Comparison of ENCODE assay signal across 21 cellular contexts in the genomic region with DNA sequence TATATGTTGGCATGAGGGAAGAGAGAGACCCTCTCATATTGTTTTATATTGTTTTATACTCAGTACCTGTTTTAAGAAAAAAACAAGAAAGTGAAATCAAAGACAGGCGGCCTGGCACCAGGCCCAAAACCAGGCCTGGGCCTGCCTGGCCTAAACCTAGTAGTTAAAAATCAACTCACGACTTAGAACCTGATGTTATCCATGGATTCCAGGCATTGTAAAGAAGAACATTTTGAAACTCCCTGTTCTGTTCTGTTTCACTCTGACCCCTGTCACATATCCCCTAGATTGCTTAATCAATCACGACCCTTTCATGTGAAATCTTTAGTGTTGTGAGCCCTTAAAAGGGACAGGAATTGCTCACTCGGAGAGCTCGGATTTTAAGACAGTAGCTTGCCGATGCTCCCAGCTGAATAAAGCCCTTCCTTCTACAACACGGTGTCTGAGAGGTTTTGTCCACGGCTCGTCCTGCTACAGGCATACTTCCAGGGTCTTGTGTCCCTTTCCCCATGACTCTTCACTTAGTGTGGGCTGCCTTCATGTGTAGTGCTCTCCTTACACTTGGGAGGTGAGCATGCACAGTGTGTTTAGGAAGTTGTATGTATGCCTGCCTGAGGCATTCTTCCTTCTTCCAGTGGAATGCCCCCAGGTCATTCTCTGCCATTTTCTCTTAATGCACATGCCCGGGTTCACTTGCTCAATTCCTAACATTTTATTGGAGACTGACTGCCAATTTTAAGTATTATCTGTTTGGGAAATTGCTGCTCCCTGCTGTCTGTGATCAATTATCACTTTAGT. TPM values are rescaled to one million over a fixed set of nuclear protein-coding genes. Genes with fewer than 3 reads are reported as not detected.
DNase-seq lines count a peak whose midpoint lies in the region; ATAC-seq and TF ChIP-seq lines count a peak whose summit lies in the region.
"Had no signal": no experiment of that assay in that cellular context is flagged by ENCODE, and none has a peak within 500 bp of the region (broad histone marks: within the 10 kb centered on the region; RNA-seq: fewer than 3 reads in every experiment).

No MANE protein-coding gene starts in this region.

- H3K9me3 Mint-ChIP-seq in WTC11 (peaks cover 21% of the 10 kb centered on the region), endothelial cell (ENCODE audit: unreplicated experiment) (no peaks in the 10 kb centered on the region), type B pancreatic cell (peaks cover 5% of the 10 kb centered on the region)
- peaks cover 8% of the 10 kb centered on the region for H3K9me3 Mint-ChIP-seq in activated CD8-positive, alpha-beta memory T cell treated with anti-CD3 and anti-CD28 coated beads, Interleukin-2, amount 10 ng/mL, durations not matched to agents 7 days and 5 days (ENCODE audit: low read depth)
- H3K9me3 Mint-ChIP-seq in CD8-positive, alpha-beta T cell = peaks cover 2% of the 10 kb centered on the region

- H3K27me3 Mint-ChIP-seq in WTC11 (ENCODE audit: low read depth) (no peaks in the 10 kb centered on the region), endothelial cell (ENCODE audit: unreplicated experiment) (peaks cover 2% of the 10 kb centered on the region), type B pancreatic cell (no peaks in the 10 kb centered on the region)
- no peaks in the 10 kb centered on the region for H3K27me3 Mint-ChIP-seq in activated CD8-positive, alpha-beta memory T cell treated with anti-CD3 and anti-CD28 coated beads, Interleukin-2, amount 10 ng/mL, durations not matched to agents 7 days and 5 days
- no peaks in the 10 kb centered on the region for H3K27me3 Mint-ChIP-seq in CD8-positive, alpha-beta T cell (ENCODE audit: low read depth)
- H3K27me3 Mint-ChIP-seq: CD4-positive, CD25-positive, alpha-beta regulatory T cell had no signal

- no peak for TF ChIP-seq POLR2A in right lobe of liver (IDR thresholded peaks at IDR 0.05)

- no peaks in the 10 kb centered on the region for H3K9me3 ChIP-seq in right lobe of liver
- no peaks in the 10 kb centered on the region for H3K9me3 ChIP-seq in CD8-positive, alpha-beta T cell (ENCODE audit: low read length)

- H3K27me3 ChIP-seq in right lobe of liver = no peaks in the 10 kb centered on the region
- no peaks in the 10 kb centered on the region for H3K27me3 ChIP-seq in CD8-positive, alpha-beta T cell (ENCODE audit: insufficient read depth, low read length)
- H3K27me3 ChIP-seq: BE2C had no signal

- 37% methylated on average over 8 of the region's 10 CpGs for WGBS in right lobe of liver (ENCODE audit: insufficient coverage, low coverage, low lambda C conversion rate, missing lambda C conversion rate)

- ATAC-seq in WTC11 (no peak), right lobe of liver (peak; percentile 75 to 83 (median 81))
- ATAC-seq in activated CD8-positive, alpha-beta memory T cell treated with anti-CD3 and anti-CD28 coated beads, Interleukin-2, amount 10 ng/mL, durations not matched to agents 7 days and 5 days = no peak
- ATAC-seq in CD8-positive, alpha-beta T cell = no peak
- ATAC-seq: GM12878 had no signal

- CTCF ChIA-PET in WTC11 (lab: Charles Lee) = no interaction called here
- CTCF ChIA-PET in activated CD8-positive, alpha-beta memory T cell treated with anti-CD3 and anti-CD28 coated beads, Interleukin-2, amount 10 ng/mL, durations not matched to agents 7 days and 5 days (lab: Charles Lee) = no interaction called here
- CTCF ChIA-PET in CD8-positive, alpha-beta T cell (lab: Charles Lee) = no interaction called here

- H3K4me1 ChIP-seq in right lobe of liver = peaks cover 0 to 47% (median 20%) of the 10 kb centered on the region in 4 donors
- H3K4me1 ChIP-seq in CD8-positive, alpha-beta T cell (ENCODE audit: insufficient read depth, low read length) = peaks cover 5% of the 10 kb centered on the region
- H3K4me1 ChIP-seq: BE2C had no signal

- DNase-seq in WTC11 (ENCODE audit: low spot score) (no peak), endothelial cell (ENCODE audit: low spot score) (no peak), right lobe of liver (peak in 1 of 3 donors; percentile 59), type B pancreatic cell (ENCODE audit: extremely low spot score, unreplicated experiment) (no peak), substantia nigra (lab: John Stamatoyannopoulos, UW) (no peak)
- no peak for DNase-seq in activated CD8-positive, alpha-beta memory T cell treated with anti-CD3 and anti-CD28 coated beads, Interleukin-2, amount 10 ng/mL, durations not matched to agents 7 days and 5 days
- DNase-seq in CD8-positive, alpha-beta T cell = no peak
- DNase-seq: BE2C; CD4-positive, CD25-positive, alpha-beta regulatory T cell; COR-L47; DND-41; GOT3; HCEC 1CT; IMR-90; NCI-H1105; NCI-H2029; NCI-H2227 treated with DMSO at 0.1 percent for 48 hours; NCI-H510A; NCI-H748 treated with DMSO at 0.1 percent for 48 hours had no signal

- no peak for TF ChIP-seq CTCF in WTC11 (IDR thresholded peaks at IDR 0.05)
- TF ChIP-seq CTCF in endothelial cell (IDR thresholded peaks at IDR 0.05; ENCODE audit: unreplicated experiment) = no peak
- TF ChIP-seq CTCF in right lobe of liver (IDR thresholded peaks at IDR 0.05) = no peak
- no peak for TF ChIP-seq CTCF in type B pancreatic cell (conservative IDR thresholded peaks at IDR 0.05)
- no peak for TF ChIP-seq CTCF in CD8-positive, alpha-beta T cell (IDR thresholded peaks at IDR 0.05)

- H3K36me3 Mint-ChIP-seq in WTC11 (peaks cover 43% of the 10 kb centered on the region), endothelial cell (ENCODE audit: low read depth, unreplicated experiment) (peaks cover 24% of the 10 kb centered on the region), type B pancreatic cell (peaks cover 37% of the 10 kb centered on the region)
- H3K36me3 Mint-ChIP-seq in activated CD8-positive, alpha-beta memory T cell treated with anti-CD3 and anti-CD28 coated beads, Interleukin-2, amount 10 ng/mL, durations not matched to agents 7 days and 5 days = peaks cover 43% of the 10 kb centered on the region
- H3K36me3 Mint-ChIP-seq in CD8-positive, alpha-beta T cell = peaks cover 29% of the 10 kb centered on the region

- H3K27ac Mint-ChIP-seq in WTC11 = peak overlapping the region; percentile 39
- H3K27ac Mint-ChIP-seq in endothelial cell (ENCODE audit: unreplicated experiment) = peak overlapping the region; percentile 24
- H3K27ac Mint-ChIP-seq in type B pancreatic cell = peak overlapping the region; percentile 31
- H3K27ac Mint-ChIP-seq in activated CD8-positive, alpha-beta memory T cell treated with anti-CD3 and anti-CD28 coated beads, Interleukin-2, amount 10 ng/mL, durations not matched to agents 7 days and 5 days = no peak overlapping the region
- H3K27ac Mint-ChIP-seq in CD8-positive, alpha-beta T cell = no peak overlapping the region

- H3K27ac ChIP-seq in right lobe of liver (peak overlapping the region in 2 of 3 donors; percentile 63 to 73), substantia nigra (ENCODE audit: low read depth, low read length, poor library complexity, severe bottlenecking) (no peak overlapping the region)
- no peak overlapping the region for H3K27ac ChIP-seq in CD8-positive, alpha-beta T cell (ENCODE audit: low read depth, low read length)
- H3K27ac ChIP-seq: KMS-11 had no signal

- POLR2A ChIA-PET in WTC11 (lab: Charles Lee) = interaction anchor here (0.6 kb wide), 1 partner anchor 368 kb away, joined by 14 read pairs; no protein-coding TSS in a partner anchor
- POLR2A ChIA-PET in CD8-positive, alpha-beta T cell (lab: Charles Lee) = no interaction called here

- H3K4me3 ChIP-seq in right lobe of liver = peak overlapping the region in 1 of 3 donors; percentile 17
- no peak overlapping the region for H3K4me3 ChIP-seq in CD8-positive, alpha-beta T cell (ENCODE audit: low read depth, low read length)
- H3K4me3 ChIP-seq: GM12878 had no signal

- intact Hi-C loops in right lobe of liver (cut with DNase I) = no loop called here
- intact Hi-C loops in CD8-positive, alpha-beta T cell (cut with DNase I, micrococcal nuclease) = no loop called here

- H3K4me1 Mint-ChIP-seq in WTC11 (peaks cover 49% of the 10 kb centered on the region), endothelial cell (ENCODE audit: unreplicated experiment) (peaks cover 9% of the 10 kb centered on the region), type B pancreatic cell (ENCODE audit: unreplicated experiment) (peaks cover 6% of the 10 kb centered on the region)
- H3K4me1 Mint-ChIP-seq in activated CD8-positive, alpha-beta memory T cell treated with anti-CD3 and anti-CD28 coated beads, Interleukin-2, amount 10 ng/mL, durations not matched to agents 7 days and 5 days = peaks cover 2% of the 10 kb centered on the region
- peaks cover 50% of the 10 kb centered on the region for H3K4me1 Mint-ChIP-seq in CD8-positive, alpha-beta T cell (ENCODE audit: low read depth)

- H3K36me3 ChIP-seq in right lobe of liver = no peaks in the 10 kb centered on the region
- H3K36me3 ChIP-seq in CD8-positive, alpha-beta T cell (ENCODE audit: insufficient read depth, low read length) = no peaks in the 10 kb centered on the region

- H3K4me3 Mint-ChIP-seq in WTC11 = no peak overlapping the region
- H3K4me3 Mint-ChIP-seq in endothelial cell (ENCODE audit: unreplicated experiment) = no peak overlapping the region
- no peak overlapping the region for H3K4me3 Mint-ChIP-seq in type B pancreatic cell
- no peak overlapping the region for H3K4me3 Mint-ChIP-seq in activated CD8-positive, alpha-beta memory T cell treated with anti-CD3 and anti-CD28 coated beads, Interleukin-2, amount 10 ng/mL, durations not matched to agents 7 days and 5 days
- no peak overlapping the region for H3K4me3 Mint-ChIP-seq in CD8-positive, alpha-beta T cell

TF ChIP-seq in WTC11, 78 proteins besides CTCF, POLR2A, EP300 and RAD21 (continues in another document):
- TF ChIP-seq ZNF121 (CRISPR knock-in tag; IDR thresholded peaks at IDR 0.05) = no peak
- TF ChIP-seq ZNF219 (CRISPR knock-in tag; IDR thresholded peaks at IDR 0.05; ENCODE audit: borderline replicate concordance) = no peak
- no peak for TF ChIP-seq ZSCAN18 (CRISPR knock-in tag; IDR thresholded peaks at IDR 0.05)
- no peak for TF ChIP-seq TP53 (CRISPR knock-in tag; IDR thresholded peaks at IDR 0.05)

RNA-seq across cellular contexts. Expression of gene TBCA, which starts 17.8 kb away (rescaled TPM):
- total RNA-seq in WTC11 (2021) (310 to 327 TPM (median 323 TPM) in 3 replicates), endothelial cell (ENCODE audit: unreplicated experiment) (232 TPM), right lobe of liver (100 to 1,000 TPM in 4 of 6 experiments, 10 to 100 TPM in 2; 92.1 to 165 (median 127) TPM), type B pancreatic cell (ENCODE audit: low replicate concordance) (208 and 226 TPM in 2 replicates)
- total RNA-seq in activated CD8-positive, alpha-beta memory T cell treated with anti-CD3 and anti-CD28 coated beads, Interleukin-2, amount 10 ng/mL, durations not matched to agents 7 days and 5 days = 100 to 1,000 TPM; 156 to 178 TPM
- 10 to 100 TPM; 72.2 to 74.6 TPM for total RNA-seq in CD8-positive, alpha-beta T cell

Comparison
In these comparisons a context has a peak if more than half of its experiments do, and no peak if none do; other contexts are left out.
1. ATAC-seq: peak in right lobe of liver (4 of 4); none in WTC11 (single experiment), activated CD8-positive, alpha-beta memory T cell treated with anti-CD3 and anti-CD28 coated beads, Interleukin-2, amount 10 ng/mL, durations not matched to agents 7 days and 5 days (single experiment) and CD8-positive, alpha-beta T cell (single experiment).
2. H3K27ac Mint-ChIP-seq: peak in WTC11 (single experiment), endothelial cell (single experiment) and type B pancreatic cell (single experiment); none in activated CD8-positive, alpha-beta memory T cell treated with anti-CD3 and anti-CD28 coated beads, Interleukin-2, amount 10 ng/mL, durations not matched to agents 7 days and 5 days (single experiment) and CD8-positive, alpha-beta T cell (single experiment).
3. H3K27ac ChIP-seq: peak in right lobe of liver (2 of 3); none in substantia nigra (single experiment) and CD8-positive, alpha-beta T cell (single experiment).